Comparison of ENCODE assay signal across 31 cellular contexts in the genomic region with DNA sequence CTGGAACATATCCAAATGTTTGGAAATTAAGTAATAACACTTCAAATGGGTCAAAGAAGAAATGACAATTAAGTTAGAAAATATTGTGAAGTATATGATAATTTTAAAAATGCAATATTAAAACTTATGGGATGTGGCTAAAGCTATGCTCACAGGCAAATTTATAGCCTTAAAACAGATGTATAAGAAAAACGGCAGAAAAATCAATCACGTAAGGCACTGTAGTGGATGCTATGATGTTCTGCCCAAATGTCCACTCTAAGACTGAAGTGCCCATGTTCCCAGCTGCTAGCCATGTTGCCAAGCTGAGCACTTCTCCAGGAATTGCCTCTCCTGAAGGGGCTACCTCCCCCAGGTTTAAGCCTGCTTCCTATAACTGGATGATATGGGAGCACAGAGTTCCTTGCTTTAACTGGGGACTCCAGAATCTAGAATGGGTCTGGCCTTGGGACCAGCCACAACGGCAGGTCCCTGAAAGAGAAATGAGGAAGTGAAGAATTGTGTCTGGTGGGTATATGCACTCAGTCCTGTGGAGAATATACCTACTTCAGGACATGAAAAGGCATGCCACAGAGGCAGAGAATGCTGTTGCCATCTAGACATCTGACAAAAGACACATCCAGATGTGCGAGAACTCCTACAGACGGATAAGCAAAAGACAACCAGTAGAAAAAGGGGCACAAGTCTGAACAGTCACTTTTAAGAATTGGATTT.
"Had no signal": no experiment of that assay in that cellular context is flagged by ENCODE, and none has a peak within 500 bp of the region (broad histone marks: within the 10 kb centered on the region; RNA-seq: fewer than 3 reads in every experiment).

No MANE protein-coding gene starts in this region.

- DNase-seq: activated CD4-positive, alpha-beta memory T cell treated with anti-CD3 and anti-CD28 coated beads, Interleukin-2, amount 10 ng/mL, durations not matched to agents 7 days and 5 days; activated CD4-positive, alpha-beta T cell treated with anti-CD3 and anti-CD28 coated beads for 1 hour; activated CD4-positive, alpha-beta T cell treated with anti-CD3 and anti-CD28 coated beads, Interleukin-2, amount 10 ng/mL, durations not matched to agents 7 days and 5 days; activated CD8-positive, alpha-beta memory T cell treated with anti-CD3 and anti-CD28 coated beads, Interleukin-2, amount 50 U/mL, for 48 hours; activated gamma-delta T cell; activated naive CD4-positive, alpha-beta T cell treated with anti-CD3 and anti-CD28 coated beads, Interleukin-2, amount 10 ng/mL, durations not matched to agents 7 days and 5 days; activated naive CD8-positive, alpha-beta T cell treated with anti-CD3 and anti-CD28 coated beads, Interleukin-2, amount 10 ng/mL, durations not matched to agents 7 days and 5 days; activated T-cell treated with anti-CD3 and anti-CD28 coated beads, Interleukin-2, amount 50 U/mL, for 24 hours; amniotic stem cell; brain microvascular endothelial cell; dorsolateral prefrontal cortex; effector memory CD4-positive, alpha-beta T cell; head of caudate nucleus; hippocampal formation; left colon; naive thymus-derived CD8-positive, alpha-beta T cell; nucleus accumbens; psoas muscle; sigmoid colon; small intestine; stimulated activated CD4-positive, alpha-beta T cell treated with anti-CD3 and anti-CD28 coated beads, Interleukin-4, amount 100 ng/mL, for 24 hours; T-helper 2 cell had no signal

- H3K4me1 ChIP-seq: parathyroid adenoma, sigmoid colon, tibial nerve had no signal

- H3K27me3 ChIP-seq: tibial nerve had no signal

- FAIRE-seq: astrocyte, keratinocyte, small intestine had no signal

- H3K4me3 ChIP-seq: coronary artery, dorsolateral prefrontal cortex, gastroesophageal sphincter, psoas muscle, sigmoid colon, suprapubic skin, tibial nerve had no signal

- H3K9me3 ChIP-seq: psoas muscle had no signal

- H3K9ac ChIP-seq: parathyroid adenoma had no signal

- H3K36me3 ChIP-seq: brain microvascular endothelial cell, gastroesophageal sphincter, sigmoid colon, suprapubic skin, tibial nerve had no signal

- H3K27ac ChIP-seq: brain microvascular endothelial cell, coronary artery, dorsolateral prefrontal cortex, gastroesophageal sphincter, parathyroid adenoma, psoas muscle, sigmoid colon, suprapubic skin, tibial nerve had no signal

- H2AFZ ChIP-seq: parathyroid adenoma had no signal

- ATAC-seq: gastroesophageal sphincter; left colon; naive thymus-derived CD8-positive, alpha-beta T cell; psoas muscle; stimulated activated effector memory CD8-positive, alpha-beta T cell treated with anti-CD3 and anti-CD28 coated beads, Interleukin-12 subunit alpha, Interleukin-12 subunit beta, amount 100 ng/mL, for 72 hours; WTC11 had no signal

- H3K79me2 ChIP-seq: parathyroid adenoma had no signal
